26 cellular contexts compared by ENCODE assay signal in the genomic region with DNA sequence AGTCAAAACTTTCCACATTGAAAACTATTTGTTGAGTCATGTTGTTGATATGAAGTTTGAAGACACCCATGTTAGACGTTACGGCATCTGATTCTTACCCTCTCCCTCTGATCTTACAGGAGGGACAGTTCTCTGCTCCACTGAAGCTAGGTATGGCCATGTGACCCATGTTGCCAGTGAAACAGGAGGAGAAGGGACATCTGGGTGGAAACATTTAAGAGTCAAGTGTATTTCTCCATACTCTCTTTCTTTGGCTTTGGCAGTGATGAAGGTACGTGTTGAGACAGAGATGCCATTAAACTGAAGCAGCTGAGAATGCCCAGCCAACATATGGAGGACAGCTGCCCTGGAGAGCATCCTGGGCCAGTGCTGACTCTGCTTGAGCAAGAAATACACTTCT.
DNase-seq lines count a peak whose midpoint lies in the region; ATAC-seq, FAIRE-seq and TF ChIP-seq lines count a peak whose summit lies in the region.
"Had no signal": no experiment of that assay in that cellular context is flagged by ENCODE, and none has a peak within 500 bp of the region (broad histone marks: within the 10 kb centered on the region; RNA-seq: fewer than 3 reads in every experiment).

No MANE protein-coding gene starts in this region.

- H3K27me3 ChIP-seq in mesenchymal stem cell (ENCODE audit: control insufficient read depth in 1 of 2, insufficient read depth in 1 of 2, low read length in 2 of 2) = no peaks in the 10 kb centered on the region
- no peaks in the 10 kb centered on the region for H3K27me3 ChIP-seq in CD4-positive, alpha-beta memory T cell (ENCODE audit: insufficient read depth, low read length)
- H3K27me3 ChIP-seq: heart right ventricle, upper lobe of left lung had no signal

- no peak for TF ChIP-seq CTCF in AG09309 (IDR thresholded peaks at IDR 0.05; ENCODE audit: control insufficient read depth, insufficient read depth, low read depth, low read length, missing control alignments)
- TF ChIP-seq CTCF in cardiac fibroblast (IDR thresholded peaks at IDR 0.05; ENCODE audit: low read depth, low read length) = no peak

- H3K4me3 ChIP-seq in AG09309 (ENCODE audit: control insufficient read depth, low read depth, low read length) (no peak overlapping the region), cardiac fibroblast (replicated peaks in 1 of 2; ENCODE audit: low read depth in 2 of 2, low read length in 2 of 2) (no peak overlapping the region), mesenchymal stem cell (ENCODE audit: insufficient read depth in 1 of 2, low read depth in 1 of 2, low read length in 2 of 2) (no peak overlapping the region)
- no peak overlapping the region for H3K4me3 ChIP-seq in CD4-positive, alpha-beta memory T cell (ENCODE audit: low read length in 2 of 2)
- H3K4me3 ChIP-seq: heart right ventricle, skin epidermis, upper lobe of left lung had no signal

- no peak overlapping the region for H3K18ac ChIP-seq in mesenchymal stem cell (ENCODE audit: low read depth in 1 of 2, low read length in 2 of 2)

- no peak overlapping the region for H3K4me3 Mint-ChIP-seq in CD4-positive, alpha-beta memory T cell
- H3K4me3 Mint-ChIP-seq: CD8-positive, alpha-beta memory T cell; naive thymus-derived CD8-positive, alpha-beta T cell; stimulated activated naive CD8-positive, alpha-beta T cell treated with anti-CD3 and anti-CD28 coated beads, Interleukin-15, Interleukin-2, amounts not matched to agents 100 ng/mL and 50 ng/mL, for 24 hours had no signal

- H2AK5ac ChIP-seq in mesenchymal stem cell (ENCODE audit: low read length, severe bottlenecking) = no peak overlapping the region

- no peak overlapping the region for H3K14ac ChIP-seq in mesenchymal stem cell (ENCODE audit: low read length in 2 of 2)

- H4K91ac ChIP-seq in mesenchymal stem cell (ENCODE audit: low read length) = no peak overlapping the region

- H3K9me3 Mint-ChIP-seq in CD4-positive, alpha-beta memory T cell = peaks cover 0 to 2% (median 0%) of the 10 kb centered on the region in 8 donors
- H3K9me3 Mint-ChIP-seq: CD8-positive, alpha-beta memory T cell; stimulated activated naive CD8-positive, alpha-beta T cell treated with anti-CD3 and anti-CD28 coated beads, Interleukin-15, Interleukin-2, amounts not matched to agents 100 ng/mL and 50 ng/mL, for 24 hours had no signal

- no peak overlapping the region for H2BK5ac ChIP-seq in mesenchymal stem cell (ENCODE audit: low read depth, low read length, poor library complexity, severe bottlenecking)

- H3K23ac ChIP-seq in mesenchymal stem cell (ENCODE audit: low read length in 2 of 2) = no peak overlapping the region

- peaks cover 0 to 5% of the 10 kb centered on the region in 2 donors for H3K27me3 Mint-ChIP-seq in CD4-positive, alpha-beta memory T cell
- H3K27me3 Mint-ChIP-seq: stimulated activated naive CD8-positive, alpha-beta T cell treated with anti-CD3 and anti-CD28 coated beads, Interleukin-15, Interleukin-2, amounts not matched to agents 100 ng/mL and 50 ng/mL, for 24 hours had no signal

- H2AFZ ChIP-seq in mesenchymal stem cell (ENCODE audit: low read depth, low read length) = peak overlapping the region; percentile 18
- H2AFZ ChIP-seq: parathyroid adenoma had no signal

- H3K36me3 Mint-ChIP-seq in CD4-positive, alpha-beta memory T cell = no peaks in the 10 kb centered on the region
- H3K36me3 Mint-ChIP-seq: CD8-positive, alpha-beta memory T cell; naive thymus-derived CD8-positive, alpha-beta T cell had no signal

- H3K9ac ChIP-seq in mesenchymal stem cell (ENCODE audit: low read length) = peak overlapping the region; percentile 70
- H3K9ac ChIP-seq: parathyroid adenoma had no signal

- no peaks in the 10 kb centered on the region for H3K4me1 ChIP-seq in mesenchymal stem cell (ENCODE audit: control insufficient read depth, insufficient read depth, low read depth, low read length)
- no peaks in the 10 kb centered on the region for H3K4me1 ChIP-seq in CD4-positive, alpha-beta memory T cell (ENCODE audit: insufficient read depth, low read length)
- H3K4me1 ChIP-seq: heart right ventricle, parathyroid adenoma, upper lobe of left lung had no signal

- TF ChIP-seq POLR2A in H54 (IDR thresholded peaks at IDR 0.05; ENCODE audit: low read depth, low read length) = no peak

- no peak overlapping the region for H3K27ac Mint-ChIP-seq in CD4-positive, alpha-beta memory T cell
- H3K27ac Mint-ChIP-seq: CD8-positive, alpha-beta memory T cell; naive thymus-derived CD8-positive, alpha-beta T cell; stimulated activated naive CD8-positive, alpha-beta T cell treated with anti-CD3 and anti-CD28 coated beads, Interleukin-15, Interleukin-2, amounts not matched to agents 100 ng/mL and 50 ng/mL, for 24 hours had no signal

- POLR2A ChIA-PET in CD4-positive, alpha-beta memory T cell (lab: Charles Lee; ENCODE audit: partially characterized antibody) = no interaction called here

- WGBS in mesenchymal stem cell = 69% methylated on average over 3 of the region's 3 CpGs

- FAIRE-seq in H54 (lab: Jason Lieb, UNC) = peak; percentile 20
- FAIRE-seq: HTR-8/SVneo had no signal

- H4K8ac ChIP-seq in mesenchymal stem cell (ENCODE audit: low read length) = no peak overlapping the region

- H2BK120ac ChIP-seq in mesenchymal stem cell (ENCODE audit: low read depth, low read length) = no peak overlapping the region

- H3K9me3 ChIP-seq in mesenchymal stem cell (ENCODE audit: control insufficient read depth, low read length) = no peaks in the 10 kb centered on the region
- H3K9me3 ChIP-seq in CD4-positive, alpha-beta memory T cell (ENCODE audit: control insufficient read depth in 1 of 2, low read length in 2 of 2) = no peaks in the 10 kb centered on the region
- H3K9me3 ChIP-seq: heart right ventricle, upper lobe of left lung had no signal

- H2BK15ac ChIP-seq in mesenchymal stem cell (ENCODE audit: low read depth, poor library complexity, severe bottlenecking) = no peak overlapping the region

- intact Hi-C loops in CD4-positive, alpha-beta memory T cell (cut with micrococcal nuclease) = no loop called here

- no peak overlapping the region for H3K4me2 ChIP-seq in mesenchymal stem cell (ENCODE audit: low read length, poor library complexity, severe bottlenecking)

- no peaks in the 10 kb centered on the region for H3K4me1 Mint-ChIP-seq in CD4-positive, alpha-beta memory T cell
- H3K4me1 Mint-ChIP-seq: CD8-positive, alpha-beta memory T cell; naive thymus-derived CD8-positive, alpha-beta T cell had no signal

- H3K27ac ChIP-seq in mesenchymal stem cell (ENCODE audit: low read length, poor library complexity, severe bottlenecking) = no peak overlapping the region
- no peak overlapping the region for H3K27ac ChIP-seq in CD4-positive, alpha-beta memory T cell (ENCODE audit: low read depth, low read length)
- H3K27ac ChIP-seq: epithelial cell of prostate, parathyroid adenoma, upper lobe of left lung had no signal

- H3K36me3 ChIP-seq in mesenchymal stem cell (ENCODE audit: control insufficient read depth in 1 of 2, insufficient read depth in 2 of 2, low read depth in 1 of 2, low read length in 2 of 2) = no peaks in the 10 kb centered on the region
- H3K36me3 ChIP-seq in CD4-positive, alpha-beta memory T cell (ENCODE audit: insufficient read depth, low read length) = no peaks in the 10 kb centered on the region
- H3K36me3 ChIP-seq: heart right ventricle, upper lobe of left lung had no signal

- no peak overlapping the region for H2BK12ac ChIP-seq in mesenchymal stem cell (ENCODE audit: low read length in 2 of 2)

- CTCF ChIA-PET in CD4-positive, alpha-beta memory T cell (lab: Charles Lee; ENCODE audit: partially characterized antibody) = no interaction called here

- DNase-seq in AG09309 (ENCODE audit: low read depth) (peak; percentile 67), H54 (ENCODE audit: insufficient read length, low spot score) (no peak), cardiac fibroblast (ENCODE audit: low read depth in 2 of 2) (peak; percentile 33 to 81), mesenchymal stem cell (peak; percentile 22), GDM1 (lab: John Stamatoyannopoulos, UW) (no peak)
- no peak for DNase-seq in CD4-positive, alpha-beta memory T cell
- DNase-seq: activated CD4-positive, alpha-beta T cell treated with anti-CD3 and anti-CD28 coated beads for 48 hours; activated CD8-positive, alpha-beta memory T cell treated with anti-CD3 and anti-CD28 coated beads, Interleukin-2, amount 50 U/mL, for 4 hours; CD8-positive, alpha-beta memory T cell; DMS79; heart right ventricle; Karpas-422; naive thymus-derived CD8-positive, alpha-beta T cell; NCI-H1092; NCI-H2081; NCI-H510A treated with DMSO at 0.1 percent for 48 hours; RPMI8226; SW 1271; upper lobe of left lung had no signal

- no peak overlapping the region for H3K4ac ChIP-seq in mesenchymal stem cell (ENCODE audit: low read depth in 1 of 2, low read length in 2 of 2)

- ATAC-seq in GM21447 (IDR thresholded peaks at IDR 0.05; ENCODE audit: unreplicated experiment) = no peak
- no peak for ATAC-seq in HG02763 (IDR thresholded peaks at IDR 0.05; ENCODE audit: unreplicated experiment)
- ATAC-seq: naive thymus-derived CD8-positive, alpha-beta T cell had no signal

- H3K79me1 ChIP-seq in mesenchymal stem cell (replicated peaks; ENCODE audit: low read length, poor library complexity, severe bottlenecking) = no peaks in the 10 kb centered on the region

Comparison
In these comparisons a context has a peak if more than half of its experiments do, and no peak if none do; other contexts are left out.
1. DNase-seq: peak in AG09309 (single experiment), cardiac fibroblast (2 of 2) and mesenchymal stem cell (single experiment); none in H54 (single experiment), GDM1 (single experiment) and CD4-positive, alpha-beta memory T cell (0 of 5).